ENCODE assay signal across 1 cellular context in genomic region chr16:424033-424622, GRCh38.
TF ChIP-seq lines count a peak whose summit lies in the region.

No MANE protein-coding gene starts in this region.

TF ChIP-seq in endothelial cell of umbilical vein, 7 proteins besides CTCF, POLR2A, EP300 and RAD21:
- TF ChIP-seq EZH2 (IDR thresholded peaks at IDR 0.05; ENCODE audit: borderline replicate concordance, low read depth, low read length, severe bottlenecking) (no peak), POLR2AphosphoS5 (IDR thresholded peaks at IDR 0.05; ENCODE audit: insufficient read depth, low read depth, low read length) (peak; percentile 59), MAX (IDR thresholded peaks at IDR 0.05; ENCODE audit: insufficient read depth, insufficient read length) (no peak), MYC (IDR thresholded peaks at IDR 0.05; ENCODE audit: low read depth, low read length) (no peak), JUN (IDR thresholded peaks at IDR 0.05; ENCODE audit: borderline replicate concordance, insufficient read depth, insufficient read length, low read depth) (peak; percentile 93), FOS (IDR thresholded peaks at IDR 0.05; ENCODE audit: borderline replicate concordance, insufficient read depth, low read length) (peak; percentile 70)
